In genomic region chr18:30970201-30970816, GRCh38 we compare ENCODE assay signal across 8 cellular contexts.
DNase-seq lines count a peak whose midpoint lies in the region; ATAC-seq and TF ChIP-seq lines count a peak whose summit lies in the region.

No MANE protein-coding gene starts in this region.

- H2AFZ ChIP-seq in OCI-LY7 (ENCODE audit: low read length) (no peak overlapping the region), fibroblast of lung (ENCODE audit: low read length) (no peak overlapping the region)

- H3K4me2 ChIP-seq in OCI-LY7 (ENCODE audit: low read length) (no peak overlapping the region), fibroblast of lung (ENCODE audit: extremely low read depth, insufficient read depth, low read length) (no peak overlapping the region)

- POLR2A ChIA-PET in OCI-LY7 (lab: Charles Lee): no interaction called here

- TF ChIP-seq CTCF in heart right ventricle (IDR thresholded peaks at IDR 0.05): peak in 8 of 9 donors; percentile 20 to 60 (median 44)
- peak; percentile 67 for TF ChIP-seq CTCF in OCI-LY7 (conservative IDR thresholded peaks at IDR 0.05; ENCODE audit: low read length)
- no peak for TF ChIP-seq CTCF in fibroblast of lung (conservative IDR thresholded peaks at IDR 0.05 in 1 of 2, IDR thresholded peaks at IDR 0.05 in 1 of 2; ENCODE audit: low read depth in 1 of 2, low read length in 2 of 2)
- TF ChIP-seq CTCF in tibial nerve (IDR thresholded peaks at IDR 0.05): peak in 3 of 5 experiments; percentile 13 to 30 (median 18)

- no peaks in the 10 kb centered on the region for H4K20me1 ChIP-seq in OCI-LY7 (ENCODE audit: insufficient read depth, low read length)
- no peaks in the 10 kb centered on the region for H4K20me1 ChIP-seq in fibroblast of lung (ENCODE audit: control insufficient read depth, extremely low read depth, insufficient read depth, low read length)

- H3K4me1 ChIP-seq in heart right ventricle (no peaks in the 10 kb centered on the region), OCI-LY7 (ENCODE audit: insufficient read depth, low read length, poor library complexity, severe bottlenecking) (no peaks in the 10 kb centered on the region), fibroblast of lung (ENCODE audit: control insufficient read depth, extremely low read depth, insufficient read depth, low read length) (no peaks in the 10 kb centered on the region), tibial nerve (no peaks in the 10 kb centered on the region)

- no peaks in the 10 kb centered on the region for H3K9me3 ChIP-seq in heart right ventricle
- no peaks in the 10 kb centered on the region for H3K9me3 ChIP-seq in OCI-LY7 (ENCODE audit: low read length)
- no peaks in the 10 kb centered on the region for H3K9me3 ChIP-seq in fibroblast of lung (ENCODE audit: control insufficient read depth, insufficient read depth, low read depth, low read length)
- no peaks in the 10 kb centered on the region for H3K9me3 ChIP-seq in tibial nerve

- no peak overlapping the region for H3K27ac ChIP-seq in heart right ventricle
- no peak overlapping the region for H3K27ac ChIP-seq in OCI-LY7 (ENCODE audit: low read depth, low read length, poor library complexity, severe bottlenecking)
- H3K27ac ChIP-seq in fibroblast of lung (ENCODE audit: insufficient read depth, low read length): no peak overlapping the region
- H3K27ac ChIP-seq in tibial nerve: no peak overlapping the region

- no peak for TF ChIP-seq POLR2A in tibial nerve (IDR thresholded peaks at IDR 0.05)

- no peak for TF ChIP-seq EP300 in tibial nerve (IDR thresholded peaks at IDR 0.05)

- BruUV-seq in OCI-LY7 (replicated peaks; lab: Mats Ljungman, UMichigan): no TSS peak

- no peaks in the 10 kb centered on the region for H3K79me2 ChIP-seq in OCI-LY7 (ENCODE audit: insufficient read depth, low read depth, low read length)
- H3K79me2 ChIP-seq in fibroblast of lung (ENCODE audit: control insufficient read depth, insufficient read depth, low read length): no peaks in the 10 kb centered on the region

- H3K4me3 ChIP-seq in heart right ventricle (no peak overlapping the region), OCI-LY7 (ENCODE audit: low read depth, low read length, poor library complexity, severe bottlenecking) (no peak overlapping the region), fibroblast of lung (replicated peaks in 1 of 4; ENCODE audit: control extremely low read depth in 1 of 4, insufficient read depth in 1 of 4, low read depth in 3 of 4, low read length in 4 of 4) (no peak overlapping the region), tibial nerve (no peak overlapping the region)

- H3K9me2 ChIP-seq in OCI-LY7 (ENCODE audit: insufficient read depth, low read length): no peaks in the 10 kb centered on the region

- no peak overlapping the region for H3K9ac ChIP-seq in fibroblast of lung (ENCODE audit: insufficient read depth, low read length)

- CTCF ChIA-PET in OCI-LY7 (lab: Charles Lee; ENCODE audit: unreplicated experiment): no interaction called here

- DNase-seq in heart right ventricle (peak in 1 of 2 donors; percentile 6), Right ventricle myocardium inferior (ENCODE audit: missing footprints) (no peak), OCI-LY7 (ENCODE audit: low spot score) (peak; percentile 9), fibroblast of lung (ENCODE audit: low read depth in 2 of 2) (peak; percentile 8 to 43), tibial nerve (ENCODE audit: low spot score in 2 of 2) (no peak)

- intact Hi-C loops in heart right ventricle (cut with DNase I) (loop anchor here in 1 of 10 donors (10.0 kb wide), 1 partner anchor 544 kb away; no protein-coding TSS in a partner anchor), Right ventricle myocardium inferior (cut with DNase I) (loop anchor here (10.0 kb wide), 1 partner anchor 774 kb away; no protein-coding TSS in a partner anchor), OCI-LY7 (cut with micrococcal nuclease; ENCODE audit: unreplicated experiment) (no loop called here)

- WGBS in heart right ventricle, 2 donors: 32 to 34% methylated on average over 7 of the region's 7 CpGs
- 43 to 44% methylated on average over 7 of the region's 7 CpGs for WGBS in tibial nerve, 2 donors

- no peaks in the 10 kb centered on the region for H3K36me3 ChIP-seq in heart right ventricle
- H3K36me3 ChIP-seq in OCI-LY7 (ENCODE audit: insufficient read depth, low read length): no peaks in the 10 kb centered on the region
- no peaks in the 10 kb centered on the region for H3K36me3 ChIP-seq in fibroblast of lung (ENCODE audit: control insufficient read depth, insufficient read depth, low read length)
- no peaks in the 10 kb centered on the region for H3K36me3 ChIP-seq in tibial nerve

- no peak for ATAC-seq in heart right ventricle
- ATAC-seq in Right ventricle myocardium inferior: no peak
- no peak for ATAC-seq in GM18519 (IDR thresholded peaks at IDR 0.05; ENCODE audit: low FRiP score, unreplicated experiment)
- ATAC-seq in HG03045 (IDR thresholded peaks at IDR 0.05; ENCODE audit: unreplicated experiment): no peak
- ATAC-seq in GM21529 (IDR thresholded peaks at IDR 0.05; ENCODE audit: unreplicated experiment): no peak

- no peaks in the 10 kb centered on the region for H3K27me3 ChIP-seq in heart right ventricle
- H3K27me3 ChIP-seq in fibroblast of lung (ENCODE audit: control insufficient read depth, insufficient read depth, low read length): no peaks in the 10 kb centered on the region
- no peaks in the 10 kb centered on the region for H3K27me3 ChIP-seq in tibial nerve

Comparison
In these comparisons a context has a peak if more than half of its experiments do, and no peak if none do; other contexts are left out.
1. DNase-seq: peak in OCI-LY7 (single experiment) and fibroblast of lung (2 of 2); none in Right ventricle myocardium inferior (single experiment) and tibial nerve (0 of 2).
2. CTCF ChIP-seq: peak in heart right ventricle (8 of 9), OCI-LY7 (single experiment) and tibial nerve (3 of 5); none in fibroblast of lung (0 of 2).